ENCODE assay signal across 10 cellular contexts in the genomic region with DNA sequence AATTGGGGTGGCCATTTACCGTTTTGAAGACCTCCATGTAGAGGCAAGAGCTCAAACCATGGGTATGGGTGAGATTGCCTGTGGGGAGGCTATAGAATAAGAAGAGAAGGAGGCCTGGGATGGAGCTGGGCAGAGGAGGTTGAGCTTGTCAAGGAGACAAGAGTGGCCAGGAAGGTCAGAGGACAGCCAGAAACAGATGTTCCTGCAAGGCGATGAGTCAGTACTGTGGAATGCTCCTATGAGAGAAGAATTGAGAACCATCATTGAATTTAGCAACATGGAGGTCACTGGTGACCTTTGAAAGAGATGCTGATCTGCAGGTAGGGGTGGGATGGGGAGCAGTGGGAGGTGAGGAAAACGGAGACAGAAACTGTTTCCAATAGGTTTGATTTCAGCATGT. TPM values are rescaled to one million over a fixed set of nuclear protein-coding genes. Genes with fewer than 3 reads are reported as not detected.
DNase-seq lines count a peak whose midpoint lies in the region; TF ChIP-seq lines count a peak whose summit lies in the region.
"Had no signal": no experiment of that assay in that cellular context is flagged by ENCODE, and none has a peak within 500 bp of the region (broad histone marks: within the 10 kb centered on the region; RNA-seq: fewer than 3 reads in every experiment).

No MANE protein-coding gene starts in this region.

- H3K27ac ChIP-seq in endodermal cell (ENCODE audit: low read depth, low read length): no peak overlapping the region
- peak overlapping the region; percentile 23 for H3K27ac ChIP-seq in neutrophil

- TF ChIP-seq CTCF in endodermal cell (conservative IDR thresholded peaks at IDR 0.05): no peak
- TF ChIP-seq CTCF in neutrophil (IDR thresholded peaks at IDR 0.05): no peak

- no peaks in the 10 kb centered on the region for H3K36me3 Mint-ChIP-seq in endodermal cell (ENCODE audit: low read depth)

- H3K27me3 Mint-ChIP-seq in endodermal cell (ENCODE audit: insufficient read depth): no peaks in the 10 kb centered on the region

- no peaks in the 10 kb centered on the region; the same call in 1 of the 2 replicates for H3K36me3 ChIP-seq in MG63
- no peaks in the 10 kb centered on the region for H3K36me3 ChIP-seq in endodermal cell (ENCODE audit: control insufficient read depth, insufficient read depth, low read length)
- no peaks in the 10 kb centered on the region for H3K36me3 ChIP-seq in neutrophil

- no peak overlapping the region for H3K27ac Mint-ChIP-seq in endodermal cell

- DNase-seq in EH (ENCODE audit: low read depth) (peak; percentile 83), MG63 (peak; percentile 69), endodermal cell (peak; percentile 77), NAMALWA (ENCODE audit: low spot score) (no peak), NCI-H345 (lab: John Stamatoyannopoulos, UW) (no peak), OCI-M1 (lab: John Stamatoyannopoulos, UW) (no peak)
- no peak for DNase-seq in central memory CD4-positive, alpha-beta T cell
- DNase-seq: activated gamma-delta T cell treated with Interleukin-2 at 50 U/mL for 16 hours, nucleus accumbens had no signal

- H3K9me3 ChIP-seq in MG63: no peaks in the 10 kb centered on the region
- no peaks in the 10 kb centered on the region for H3K9me3 ChIP-seq in endodermal cell (ENCODE audit: control insufficient read depth, low read length)
- no peaks in the 10 kb centered on the region for H3K9me3 ChIP-seq in neutrophil

- no peaks in the 10 kb centered on the region for H3K27me3 ChIP-seq in MG63
- H3K27me3 ChIP-seq in endodermal cell (ENCODE audit: control insufficient read depth, insufficient read depth, low read length, poor library complexity, severe bottlenecking): no peaks in the 10 kb centered on the region
- H3K27me3 ChIP-seq in neutrophil: no peaks in the 10 kb centered on the region

- 69 to 80% methylated on average over 1 to 3 of the region's 3 CpGs for WGBS in endodermal cell (ENCODE audit: insufficient coverage in 1 of 2, insufficient read length in 1 of 2), 2 experiments

- H3K4me3 ChIP-seq in MG63: no peak overlapping the region
- no peak overlapping the region for H3K4me3 ChIP-seq in endodermal cell (ENCODE audit: low read length)
- H3K4me3 ChIP-seq in neutrophil (ENCODE audit: low read depth in 1 of 2, low read length in 1 of 2): no peak overlapping the region

- H3K4me3 Mint-ChIP-seq in endodermal cell: no peak overlapping the region

- H3K4me1 ChIP-seq in endodermal cell (ENCODE audit: control insufficient read depth, insufficient read depth, low read length) (no peaks in the 10 kb centered on the region), neutrophil (ENCODE audit: control insufficient read depth in 1 of 2, insufficient read depth in 1 of 2, low read depth in 1 of 2, low read length in 1 of 2) (peaks cover 61 to 70% of the 10 kb centered on the region in 2 experiments)

- no peaks in the 10 kb centered on the region for H3K9me3 Mint-ChIP-seq in endodermal cell

- H3K4me1 Mint-ChIP-seq in endodermal cell: peaks cover 15% of the 10 kb centered on the region

- H3K9ac ChIP-seq in endodermal cell (ENCODE audit: extremely low read depth, low read length, poor library complexity, severe bottlenecking): no peak overlapping the region

RNA-seq across cellular contexts. Expression of a gene that starts 3.5 kb away (rescaled TPM):
- total RNA-seq in MG63 (2014; rRNA removed; shearing (Covaris generic); ENCODE audit: low replicate concordance): 96.2 and 203 TPM in 2 replicates
- 10 to 100 TPM; 65.2 to 65.7 TPM for total RNA-seq in endodermal cell
- 73.4 TPM for polyA plus RNA-seq in endodermal cell (2013, experiment 1 of 2)
- polyA plus RNA-seq in endodermal cell (2013, experiment 2 of 2): 77.9 TPM

Comparison
In these comparisons a context has a peak if more than half of its experiments do, and no peak if none do; other contexts are left out.
1. DNase-seq: peak in EH (single experiment), MG63 (single experiment) and endodermal cell (single experiment); none in NAMALWA (single experiment), NCI-H345 (single experiment), OCI-M1 (single experiment) and central memory CD4-positive, alpha-beta T cell (single experiment).